Comparison of ENCODE assay signal across 8 cellular contexts in genomic region chr5:140240987-140241706, GRCh38.
A peak's percentile ranks its signal among the peaks of the same experiment; 100 is the strongest.
DNase-seq lines count a peak whose midpoint lies in the region; ATAC-seq lines count a peak whose summit lies in the region.

No MANE protein-coding gene starts in this region.

- H3K27ac ChIP-seq in cingulate gyrus (ENCODE audit: low read depth, low read length) (peak overlapping the region; percentile 55), substantia nigra (ENCODE audit: low read depth, low read length, poor library complexity, severe bottlenecking) (peak overlapping the region; percentile 70)

- DNase-seq in EH (ENCODE audit: low read depth) (peak; percentile 97), NCI-H345 treated with DMSO at 0.1 percent for 48 hours (lab: John Stamatoyannopoulos, UW; ENCODE audit: unreplicated experiment) (peak; percentile 89), left lobe of liver (ENCODE audit: low spot score) (peak; percentile 87), substantia nigra (lab: John Stamatoyannopoulos, UW) (peak; percentile 20 to 96 (median 87)), NCI-H524 treated with DMSO at 0.1 percent for 48 hours (lab: John Stamatoyannopoulos, UW) (no peak)
- DNase-seq in stimulated activated naive CD4-positive, alpha-beta T cell treated with Interleukin-2 at 50 U/mL for 16 hours (lab: John Stamatoyannopoulos, UW): no peak

- ATAC-seq in left lobe of liver (peak; percentile 80), GM19397 (IDR thresholded peaks at IDR 0.05; ENCODE audit: unreplicated experiment) (no peak)

Comparison
In these comparisons a context has a peak if more than half of its experiments do, and no peak if none do; other contexts are left out.
1. DNase-seq: peak in EH (single experiment), NCI-H345 treated with DMSO at 0.1 percent for 48 hours (single experiment), left lobe of liver (single experiment) and substantia nigra (49 of 49); none in stimulated activated naive CD4-positive, alpha-beta T cell treated with Interleukin-2 at 50 U/mL for 16 hours (single experiment) and NCI-H524 treated with DMSO at 0.1 percent for 48 hours (single experiment).